Comparison of ENCODE assay signal across 8 cellular contexts in the genomic region with DNA sequence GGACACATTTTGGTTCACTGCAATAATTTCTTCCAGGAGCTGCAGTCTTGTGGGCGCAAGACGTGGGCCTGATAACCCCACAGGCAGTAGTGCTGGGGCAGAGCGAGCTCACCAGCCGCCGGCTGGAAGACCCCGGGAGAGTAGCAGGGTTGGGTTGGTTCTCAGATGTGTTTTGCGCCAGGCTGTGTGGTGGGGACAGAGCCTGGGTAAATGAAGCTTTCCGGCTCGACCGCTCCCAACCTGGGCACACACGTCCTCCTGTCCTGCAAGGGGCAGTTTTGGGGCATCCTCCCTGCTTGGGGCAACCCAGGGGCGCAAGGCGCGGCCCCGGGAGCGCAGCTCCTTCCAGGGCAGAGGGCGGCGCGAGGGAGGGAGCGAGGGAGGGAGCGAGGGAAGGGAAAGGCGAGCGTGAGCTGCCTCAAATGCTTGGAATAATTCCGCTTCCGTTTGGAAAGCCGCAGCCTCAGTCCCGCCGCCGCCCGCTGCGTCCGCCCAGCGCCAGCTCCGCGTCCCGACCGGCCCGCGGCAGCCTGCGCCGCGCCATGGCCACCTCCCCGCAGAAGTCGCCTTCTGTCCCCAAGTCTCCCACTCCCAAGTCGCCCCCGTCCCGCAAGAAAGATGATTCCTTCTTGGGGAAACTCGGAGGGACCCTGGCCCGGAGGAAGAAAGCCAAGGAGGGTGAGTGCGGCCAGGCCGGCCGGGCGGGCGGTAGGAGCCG. TPM values are rescaled to one million over a fixed set of nuclear protein-coding genes. Genes with fewer than 3 reads are reported as not detected.
DNase-seq lines count a peak whose midpoint lies in the region; ATAC-seq, FAIRE-seq and TF ChIP-seq lines count a peak whose summit lies in the region.

A gene with protein sequence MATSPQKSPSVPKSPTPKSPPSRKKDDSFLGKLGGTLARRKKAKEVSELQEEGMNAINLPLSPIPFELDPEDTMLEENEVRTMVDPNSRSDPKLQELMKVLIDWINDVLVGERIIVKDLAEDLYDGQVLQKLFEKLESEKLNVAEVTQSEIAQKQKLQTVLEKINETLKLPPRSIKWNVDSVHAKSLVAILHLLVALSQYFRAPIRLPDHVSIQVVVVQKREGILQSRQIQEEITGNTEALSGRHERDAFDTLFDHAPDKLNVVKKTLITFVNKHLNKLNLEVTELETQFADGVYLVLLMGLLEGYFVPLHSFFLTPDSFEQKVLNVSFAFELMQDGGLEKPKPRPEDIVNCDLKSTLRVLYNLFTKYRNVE (plus strand): TSS at position 466 of the 718 bp plus-strand sequence. CDS start 77 bp downstream, at position 543.

- H3K4me3 Mint-ChIP-seq in astrocyte (ENCODE audit: unreplicated experiment) = peak within 1 kb of the TSS; percentile 100

- no peak for DNase-seq in BE2C
- DNase-seq in astrocyte (ENCODE audit: low read depth) = peak; percentile 79
- peak; percentile 76 for DNase-seq in left ventricle myocardium inferior
- peak; percentile 67 to 76 for DNase-seq in psoas muscle
- no peak for DNase-seq in DMS114 treated with DMSO at 0.1 percent for 48 hours (lab: John Stamatoyannopoulos, UW; ENCODE audit: unreplicated experiment)
- no peak for DNase-seq in GF-D8 (lab: John Stamatoyannopoulos, UW)

- FAIRE-seq in astrocyte (lab: Jason Lieb, UNC) = no peak

- TF ChIP-seq EP300 in Ishikawa (IDR thresholded peaks at IDR 0.05; ENCODE audit: borderline replicate concordance) = no peak

- H3K9me3 ChIP-seq in BE2C = no peaks in the 10 kb centered on the region
- H3K9me3 ChIP-seq in astrocyte (ENCODE audit: insufficient read depth, low read depth, low read length) = no peaks in the 10 kb centered on the region
- H3K9me3 ChIP-seq in left ventricle myocardium inferior (replicated peaks) = no peaks in the 10 kb centered on the region
- H3K9me3 ChIP-seq in psoas muscle = no peaks in the 10 kb centered on the region

- H3K9me3 Mint-ChIP-seq in astrocyte (ENCODE audit: unreplicated experiment) = peaks cover 12% of the 10 kb centered on the region

- H3K27ac Mint-ChIP-seq in astrocyte (ENCODE audit: unreplicated experiment) = peak within 1 kb of the TSS; percentile 100

- H4K20me1 ChIP-seq in astrocyte (ENCODE audit: insufficient read depth, low read length) = peaks cover 24% of the 10 kb centered on the region

- TF ChIP-seq RAD21 in Ishikawa (IDR thresholded peaks at IDR 0.05; ENCODE audit: low read depth) = no peak

- peak within 1 kb of the TSS; percentile 85 for H3K4me2 ChIP-seq in astrocyte (ENCODE audit: low read length)

- peaks cover 16% of the 10 kb centered on the region for H3K36me3 Mint-ChIP-seq in astrocyte (ENCODE audit: low read depth, unreplicated experiment)

- H3K4me3 ChIP-seq in BE2C (ENCODE audit: low read depth, low read length) (peak within 1 kb of the TSS; percentile 44), astrocyte (ENCODE audit: insufficient read depth, low read depth, low read length) (peak within 1 kb of the TSS; percentile 97), left ventricle myocardium inferior (peak within 1 kb of the TSS; percentile 76), psoas muscle (peak within 1 kb of the TSS; percentile 72)

- TF ChIP-seq CTCF in BE2C (IDR thresholded peaks at IDR 0.05; ENCODE audit: low read depth, low read length) (no peak), astrocyte (IDR thresholded peaks at IDR 0.05; ENCODE audit: insufficient read depth, low read depth, low read length) (no peak), left ventricle myocardium inferior (IDR thresholded peaks at IDR 0.05; ENCODE audit: borderline replicate concordance) (peak; percentile 40), psoas muscle (IDR thresholded peaks at IDR 0.05) (no peak)

- H3K9ac ChIP-seq in astrocyte (ENCODE audit: low read length) = peak within 1 kb of the TSS; percentile 96

- H3K4me1 Mint-ChIP-seq in astrocyte (ENCODE audit: low read depth, unreplicated experiment) = peaks cover 30% of the 10 kb centered on the region

- peaks cover 43% of the 10 kb centered on the region for H3K79me2 ChIP-seq in astrocyte (ENCODE audit: insufficient read depth, low read length)

- ATAC-seq in psoas muscle = peak; percentile 76 to 88 (median 78)
- ATAC-seq in HG02642 (IDR thresholded peaks at IDR 0.05; ENCODE audit: poor library complexity, unreplicated experiment) = no peak

- WGBS in psoas muscle, 3 donors = 6 to 10% (median 7%) methylated on average over 34 to 55 of the region's 55 CpGs

- H2AFZ ChIP-seq in astrocyte (ENCODE audit: low read depth, low read length) = peak within 1 kb of the TSS; percentile 78

- H3K27ac ChIP-seq in astrocyte (ENCODE audit: low read depth, low read length) = peak within 1 kb of the TSS; percentile 95
- peak within 1 kb of the TSS; percentile 98 for H3K27ac ChIP-seq in left ventricle myocardium inferior (replicated peaks)
- H3K27ac ChIP-seq in psoas muscle = peak within 1 kb of the TSS; percentile 83

- H3K4me1 ChIP-seq in BE2C = no peaks in the 10 kb centered on the region
- H3K4me1 ChIP-seq in astrocyte (ENCODE audit: insufficient read depth, low read length) = peaks cover 15% of the 10 kb centered on the region
- H3K4me1 ChIP-seq in left ventricle myocardium inferior = peaks cover 57% of the 10 kb centered on the region
- peaks cover 6% of the 10 kb centered on the region for H3K4me1 ChIP-seq in psoas muscle

- no peaks in the 10 kb centered on the region for H3K27me3 ChIP-seq in BE2C
- no peaks in the 10 kb centered on the region for H3K27me3 ChIP-seq in astrocyte (ENCODE audit: insufficient read depth, low read length)
- H3K27me3 ChIP-seq in left ventricle myocardium inferior (ENCODE audit: low read depth) = no peaks in the 10 kb centered on the region
- no peaks in the 10 kb centered on the region for H3K27me3 ChIP-seq in psoas muscle (ENCODE audit: insufficient read depth in 3 of 3, low read length in 2 of 3)

- H3K36me3 ChIP-seq in BE2C (no peaks in the 10 kb centered on the region), astrocyte (ENCODE audit: insufficient read depth, low read length) (peaks cover 8% of the 10 kb centered on the region), left ventricle myocardium inferior (no peaks in the 10 kb centered on the region), psoas muscle (ENCODE audit: insufficient read depth in 1 of 2, low read depth in 1 of 2) (no peaks in the 10 kb centered on the region)

- intact Hi-C loops in left ventricle myocardium inferior (cut with micrococcal nuclease) (no loop called here), psoas muscle (cut with DNase I) (no loop called here)

- H3K27me3 Mint-ChIP-seq in astrocyte (ENCODE audit: low read depth, unreplicated experiment) = no peaks in the 10 kb centered on the region

TF ChIP-seq in Ishikawa, 13 proteins besides CTCF, POLR2A, EP300 and RAD21:
- peak; percentile 87 for TF ChIP-seq TEAD4 (IDR thresholded peaks at IDR 0.05)
- TF ChIP-seq, protein P1, sequence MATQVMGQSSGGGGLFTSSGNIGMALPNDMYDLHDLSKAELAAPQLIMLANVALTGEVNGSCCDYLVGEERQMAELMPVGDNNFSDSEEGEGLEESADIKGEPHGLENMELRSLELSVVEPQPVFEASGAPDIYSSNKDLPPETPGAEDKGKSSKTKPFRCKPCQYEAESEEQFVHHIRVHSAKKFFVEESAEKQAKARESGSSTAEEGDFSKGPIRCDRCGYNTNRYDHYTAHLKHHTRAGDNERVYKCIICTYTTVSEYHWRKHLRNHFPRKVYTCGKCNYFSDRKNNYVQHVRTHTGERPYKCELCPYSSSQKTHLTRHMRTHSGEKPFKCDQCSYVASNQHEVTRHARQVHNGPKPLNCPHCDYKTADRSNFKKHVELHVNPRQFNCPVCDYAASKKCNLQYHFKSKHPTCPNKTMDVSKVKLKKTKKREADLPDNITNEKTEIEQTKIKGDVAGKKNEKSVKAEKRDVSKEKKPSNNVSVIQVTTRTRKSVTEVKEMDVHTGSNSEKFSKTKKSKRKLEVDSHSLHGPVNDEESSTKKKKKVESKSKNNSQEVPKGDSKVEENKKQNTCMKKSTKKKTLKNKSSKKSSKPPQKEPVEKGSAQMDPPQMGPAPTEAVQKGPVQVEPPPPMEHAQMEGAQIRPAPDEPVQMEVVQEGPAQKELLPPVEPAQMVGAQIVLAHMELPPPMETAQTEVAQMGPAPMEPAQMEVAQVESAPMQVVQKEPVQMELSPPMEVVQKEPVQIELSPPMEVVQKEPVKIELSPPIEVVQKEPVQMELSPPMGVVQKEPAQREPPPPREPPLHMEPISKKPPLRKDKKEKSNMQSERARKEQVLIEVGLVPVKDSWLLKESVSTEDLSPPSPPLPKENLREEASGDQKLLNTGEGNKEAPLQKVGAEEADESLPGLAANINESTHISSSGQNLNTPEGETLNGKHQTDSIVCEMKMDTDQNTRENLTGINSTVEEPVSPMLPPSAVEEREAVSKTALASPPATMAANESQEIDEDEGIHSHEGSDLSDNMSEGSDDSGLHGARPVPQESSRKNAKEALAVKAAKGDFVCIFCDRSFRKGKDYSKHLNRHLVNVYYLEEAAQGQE (IDR thresholded peaks at IDR 0.05; ENCODE audit: low read depth) = no peak
- TF ChIP-seq TCF12 (IDR thresholded peaks at IDR 0.05; ENCODE audit: low read depth) = 0 out of 2 replicates have a peak, but pooled peaks have one; percentile 21
- 0 out of 2 replicates have a peak, but pooled peaks have one; percentile 28 for TF ChIP-seq ZBTB7A (IDR thresholded peaks at IDR 0.05; ENCODE audit: low read depth)
- TF ChIP-seq, protein P2, sequence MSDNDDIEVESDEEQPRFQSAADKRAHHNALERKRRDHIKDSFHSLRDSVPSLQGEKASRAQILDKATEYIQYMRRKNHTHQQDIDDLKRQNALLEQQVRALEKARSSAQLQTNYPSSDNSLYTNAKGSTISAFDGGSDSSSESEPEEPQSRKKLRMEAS (IDR thresholded peaks at IDR 0.05) = peak; percentile 55; the same call in 1 of the 2 replicates
- TF ChIP-seq NFIC (IDR thresholded peaks at IDR 0.05) = no peak
- no peak for TF ChIP-seq CEBPB (IDR thresholded peaks at IDR 0.05)
- TF ChIP-seq YY1 (IDR thresholded peaks at IDR 0.05; ENCODE audit: low read depth) = peak; percentile 61; the same call in 1 of the 2 replicates
- TF ChIP-seq FOXM1 (IDR thresholded peaks at IDR 0.05; ENCODE audit: borderline replicate concordance, low read depth) = no peak
- no peak for TF ChIP-seq CREB1 (IDR thresholded peaks at IDR 0.05; ENCODE audit: low read depth)
- peak; percentile 26 for TF ChIP-seq TAF1 (IDR thresholded peaks at IDR 0.05; ENCODE audit: low read depth)
- TF ChIP-seq, protein P3, sequence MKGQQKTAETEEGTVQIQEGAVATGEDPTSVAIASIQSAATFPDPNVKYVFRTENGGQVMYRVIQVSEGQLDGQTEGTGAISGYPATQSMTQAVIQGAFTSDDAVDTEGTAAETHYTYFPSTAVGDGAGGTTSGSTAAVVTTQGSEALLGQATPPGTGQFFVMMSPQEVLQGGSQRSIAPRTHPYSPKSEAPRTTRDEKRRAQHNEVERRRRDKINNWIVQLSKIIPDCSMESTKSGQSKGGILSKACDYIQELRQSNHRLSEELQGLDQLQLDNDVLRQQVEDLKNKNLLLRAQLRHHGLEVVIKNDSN (IDR thresholded peaks at IDR 0.05) = no peak
- no peak for TF ChIP-seq EGR1 (IDR thresholded peaks at IDR 0.05)
TF ChIP-seq in Ishikawa: peak in this region for 6.

RNA-seq across cellular contexts. Expression of the gene that starts here (rescaled TPM):
- 60.0 TPM for polyA plus RNA-seq in BE2C (2012; ENCODE audit: insufficient read depth, insufficient read length, low read depth)
- 106 TPM in 2 replicates for total RNA-seq in astrocyte
- 75.4 TPM for total RNA-seq in left ventricle myocardium inferior
- 10 to 100 TPM in 3 of 4 donors, 1 to 10 TPM in 1; 8.3 to 22.7 (median 15.6) TPM for total RNA-seq in psoas muscle
- polyA plus RNA-seq in psoas muscle = 1 to 10 TPM; 4.4 to 8.5 (median 4.8) TPM

Comparison
In these comparisons a context has a peak if more than half of its experiments do, and no peak if none do; other contexts are left out.
1. DNase-seq: peak in astrocyte (single experiment), left ventricle myocardium inferior (single experiment) and psoas muscle (2 of 2); none in BE2C (single experiment), DMS114 treated with DMSO at 0.1 percent for 48 hours (single experiment) and GF-D8 (single experiment).
2. H3K4me3 ChIP-seq: peak in every context shown above with its lines; median percentile 97 in astrocyte; 76 in left ventricle myocardium inferior; 72 in psoas muscle; 44 in BE2C.
3. Peak in every context shown above with its lines, with median percentiles within 50 percentile points of each other: H3K27ac ChIP-seq.